ENCODE assay signal across 20 cellular contexts in the genomic region with DNA sequence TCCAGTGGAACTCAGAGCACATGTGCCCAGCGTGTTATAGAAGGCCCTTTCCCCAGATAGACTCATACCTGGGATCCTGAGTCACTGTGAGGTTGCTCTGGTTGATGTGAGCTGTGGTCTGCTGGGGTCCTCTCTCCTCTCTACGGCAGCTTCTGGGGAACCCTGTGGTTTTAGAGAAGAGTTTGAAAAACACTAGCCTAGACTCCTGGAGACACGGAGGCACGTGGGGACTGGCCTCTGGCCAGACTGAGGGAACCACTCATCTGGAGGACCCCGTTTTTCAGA. TPM values are rescaled to one million over a fixed set of nuclear protein-coding genes. Genes with fewer than 3 reads are reported as not detected.
DNase-seq lines count a peak whose midpoint lies in the region; ATAC-seq, FAIRE-seq and TF ChIP-seq lines count a peak whose summit lies in the region.
"Had no signal": no experiment of that assay in that cellular context is flagged by ENCODE, and none has a peak within 500 bp of the region (broad histone marks: within the 10 kb centered on the region; RNA-seq: fewer than 3 reads in every experiment).

No MANE protein-coding gene starts in this region.

- POLR2A ChIA-PET in activated CD4-positive, alpha-beta T cell treated with anti-CD3 and anti-CD28 coated beads for 36 hours (lab: Charles Lee), result no interaction called here

- CTCF ChIA-PET in activated CD4-positive, alpha-beta T cell treated with anti-CD3 and anti-CD28 coated beads for 36 hours (lab: Charles Lee), result no interaction called here

- H3K4me3 ChIP-seq in astrocyte (ENCODE audit: insufficient read depth, low read depth, low read length), result no peak overlapping the region
- H3K4me3 ChIP-seq in liver (ENCODE audit: low read depth in 1 of 3, low read length in 3 of 3), result no peak overlapping the region
- H3K4me3 ChIP-seq: K562 had no signal

- no peaks in the 10 kb centered on the region for H3K9me3 Mint-ChIP-seq in activated CD4-positive, alpha-beta T cell treated with anti-CD3 and anti-CD28 coated beads for 36 hours (ENCODE audit: low read depth)
- no peaks in the 10 kb centered on the region for H3K9me3 Mint-ChIP-seq in astrocyte (ENCODE audit: unreplicated experiment)
- H3K9me3 Mint-ChIP-seq in stimulated activated naive CD8-positive, alpha-beta T cell treated with anti-CD3 and anti-CD28 coated beads, Interleukin-15, amount 100 ng/mL, for 72 hours, result no peaks in the 10 kb centered on the region
- H3K9me3 Mint-ChIP-seq: naive thymus-derived CD8-positive, alpha-beta T cell had no signal

- H3K4me1 Mint-ChIP-seq in activated CD4-positive, alpha-beta T cell treated with anti-CD3 and anti-CD28 coated beads for 36 hours, result peaks cover 3% of the 10 kb centered on the region
- peaks cover 9% of the 10 kb centered on the region for H3K4me1 Mint-ChIP-seq in astrocyte (ENCODE audit: low read depth, unreplicated experiment)
- peaks cover 8% of the 10 kb centered on the region for H3K4me1 Mint-ChIP-seq in stimulated activated naive CD8-positive, alpha-beta T cell treated with anti-CD3 and anti-CD28 coated beads, Interleukin-15, amount 100 ng/mL, for 72 hours

- TF ChIP-seq CTCF in astrocyte (IDR thresholded peaks at IDR 0.05; ENCODE audit: insufficient read depth, low read depth, low read length) (no peak), liver (IDR thresholded peaks at IDR 0.05; ENCODE audit: low read depth, low read length, missing input control) (no peak)

- peaks cover 2% of the 10 kb centered on the region for H3K36me3 Mint-ChIP-seq in activated CD4-positive, alpha-beta T cell treated with anti-CD3 and anti-CD28 coated beads for 36 hours (ENCODE audit: low read depth)
- H3K36me3 Mint-ChIP-seq in astrocyte (ENCODE audit: low read depth, unreplicated experiment), result peaks cover 2% of the 10 kb centered on the region

- no peaks in the 10 kb centered on the region for H3K9me3 ChIP-seq in astrocyte (ENCODE audit: insufficient read depth, low read depth, low read length)
- H3K9me3 ChIP-seq in liver (ENCODE audit: control insufficient read depth in 4 of 4, low read length in 3 of 4), result no peaks in the 10 kb centered on the region

- H3K27me3 Mint-ChIP-seq in activated CD4-positive, alpha-beta T cell treated with anti-CD3 and anti-CD28 coated beads for 36 hours, result no peaks in the 10 kb centered on the region
- H3K27me3 Mint-ChIP-seq in astrocyte (ENCODE audit: low read depth, unreplicated experiment), result no peaks in the 10 kb centered on the region
- H3K27me3 Mint-ChIP-seq in stimulated activated naive CD8-positive, alpha-beta T cell treated with anti-CD3 and anti-CD28 coated beads, Interleukin-15, amount 100 ng/mL, for 72 hours, result no peaks in the 10 kb centered on the region
- H3K27me3 Mint-ChIP-seq: activated CD8-positive, alpha-beta memory T cell treated with anti-CD3 and anti-CD28 coated beads, Interleukin-2, amount 10 ng/mL, durations not matched to agents 7 days and 5 days; naive thymus-derived CD8-positive, alpha-beta T cell had no signal

- DNase-seq in activated CD4-positive, alpha-beta T cell treated with anti-CD3 and anti-CD28 coated beads for 36 hours, result no peak
- DNase-seq in activated CD4-positive, alpha-beta T cell treated with anti-CD3 and anti-CD28 coated beads, Interleukin-2, amount 50 U/mL, for 1 hour, result no peak
- peak; percentile 36 for DNase-seq in astrocyte (ENCODE audit: low read depth)
- DNase-seq in stimulated activated naive CD8-positive, alpha-beta T cell treated with anti-CD3 and anti-CD28 coated beads, Interleukin-15, amount 100 ng/mL, for 72 hours, result no peak
- no peak for DNase-seq in NCI-H2029 treated with DMSO at 0.1 percent for 48 hours (lab: John Stamatoyannopoulos, UW)
- DNase-seq in activated effector memory CD4-positive, alpha-beta T cell treated with Interleukin-2 at 50 U/mL for 16 hours, result no peak
- DNase-seq: activated CD4-positive, alpha-beta T cell treated with anti-CD3 and anti-CD28 coated beads for 1 hour; activated CD8-positive, alpha-beta memory T cell treated with anti-CD3 and anti-CD28 coated beads, Interleukin-2, amount 10 ng/mL, durations not matched to agents 7 days and 5 days; activated naive CD4-positive, alpha-beta T cell treated with Interleukin-2 at 50 U/mL for 16 hours; AML-193; cortex of kidney; stimulated activated CD4-positive, alpha-beta T cell treated with anti-CD3 and anti-CD28 coated beads, Interleukin-4, amount 100 ng/mL, for 4 hours; T-helper 9 cell had no signal

- no peak overlapping the region for H3K4me2 ChIP-seq in astrocyte (ENCODE audit: low read length)

- 76% methylated on average over 5 of the region's 5 CpGs for WGBS in liver

- no peak for FAIRE-seq in astrocyte (lab: Jason Lieb, UNC)
- FAIRE-seq: frontal cortex, K562, small intestine had no signal

- H3K27me3 ChIP-seq in astrocyte (ENCODE audit: insufficient read depth, low read length) (no peaks in the 10 kb centered on the region), liver (ENCODE audit: control insufficient read depth in 4 of 4, insufficient read depth in 4 of 4, low read length in 3 of 4) (no peaks in the 10 kb centered on the region)

- H3K4me1 ChIP-seq in astrocyte (ENCODE audit: insufficient read depth, low read length) (peaks cover 7% of the 10 kb centered on the region), liver (ENCODE audit: control insufficient read depth in 4 of 4, insufficient read depth in 4 of 4, low read length in 3 of 4) (peaks cover 0 to 40% (median 32%) of the 10 kb centered on the region in 4 donors)

- H3K4me3 Mint-ChIP-seq in activated CD4-positive, alpha-beta T cell treated with anti-CD3 and anti-CD28 coated beads for 36 hours, result no peak overlapping the region
- no peak overlapping the region for H3K4me3 Mint-ChIP-seq in astrocyte (ENCODE audit: unreplicated experiment)
- no peak overlapping the region for H3K4me3 Mint-ChIP-seq in stimulated activated naive CD8-positive, alpha-beta T cell treated with anti-CD3 and anti-CD28 coated beads, Interleukin-15, amount 100 ng/mL, for 72 hours
- H3K4me3 Mint-ChIP-seq: activated CD8-positive, alpha-beta memory T cell treated with anti-CD3 and anti-CD28 coated beads, Interleukin-2, amount 10 ng/mL, durations not matched to agents 7 days and 5 days; naive thymus-derived CD8-positive, alpha-beta T cell had no signal

- no peak overlapping the region for H3K9ac ChIP-seq in astrocyte (ENCODE audit: low read length)
- peak overlapping the region in 1 of 2 donors; percentile 40 for H3K9ac ChIP-seq in liver (ENCODE audit: low read depth in 1 of 2, low read length in 2 of 2)

- no peak overlapping the region for H3K27ac Mint-ChIP-seq in activated CD4-positive, alpha-beta T cell treated with anti-CD3 and anti-CD28 coated beads for 36 hours
- H3K27ac Mint-ChIP-seq in astrocyte (ENCODE audit: unreplicated experiment), result no peak overlapping the region
- H3K27ac Mint-ChIP-seq in stimulated activated naive CD8-positive, alpha-beta T cell treated with anti-CD3 and anti-CD28 coated beads, Interleukin-15, amount 100 ng/mL, for 72 hours, result no peak overlapping the region
- H3K27ac Mint-ChIP-seq: activated CD8-positive, alpha-beta memory T cell treated with anti-CD3 and anti-CD28 coated beads, Interleukin-2, amount 10 ng/mL, durations not matched to agents 7 days and 5 days had no signal

- TF ChIP-seq RAD21 in liver (IDR thresholded peaks at IDR 0.05), result no peak

- H3K36me3 ChIP-seq in astrocyte (ENCODE audit: insufficient read depth, low read length), result no peaks in the 10 kb centered on the region
- H3K36me3 ChIP-seq in liver (ENCODE audit: control insufficient read depth in 4 of 4, insufficient read depth in 3 of 4, low read depth in 1 of 4, low read length in 3 of 4), result no peaks in the 10 kb centered on the region

- peaks cover 2% of the 10 kb centered on the region for H3K79me2 ChIP-seq in astrocyte (ENCODE audit: insufficient read depth, low read length)

- intact Hi-C loops in activated CD4-positive, alpha-beta T cell treated with anti-CD3 and anti-CD28 coated beads for 36 hours (cut with DNase I, micrococcal nuclease), result no loop called here

- peak; percentile 73 for ATAC-seq in activated CD4-positive, alpha-beta T cell treated with anti-CD3 and anti-CD28 coated beads for 36 hours
- peak; percentile 45 for ATAC-seq in stimulated activated naive CD8-positive, alpha-beta T cell treated with anti-CD3 and anti-CD28 coated beads, Interleukin-15, amount 100 ng/mL, for 72 hours
- ATAC-seq in GM21515 (IDR thresholded peaks at IDR 0.05; ENCODE audit: unreplicated experiment), result no peak
- ATAC-seq: activated CD8-positive, alpha-beta memory T cell treated with anti-CD3 and anti-CD28 coated beads, Interleukin-2, amount 10 ng/mL, durations not matched to agents 7 days and 5 days; naive thymus-derived CD8-positive, alpha-beta T cell had no signal

- H2AFZ ChIP-seq in astrocyte (ENCODE audit: low read depth, low read length), result no peak overlapping the region

- peaks cover 29% of the 10 kb centered on the region for H4K20me1 ChIP-seq in astrocyte (ENCODE audit: insufficient read depth, low read length)

- H3K27ac ChIP-seq in astrocyte (ENCODE audit: low read depth, low read length) (no peak overlapping the region), liver (ENCODE audit: low read depth in 1 of 2, low read length in 2 of 2) (peak overlapping the region; percentile 20 to 53)
- H3K27ac ChIP-seq: 22Rv1 had no signal

TF ChIP-seq in liver, 16 proteins besides CTCF, POLR2A, EP300 and RAD21 (continues in another document):
- no peak for TF ChIP-seq FOXA1 (IDR thresholded peaks at IDR 0.05)
- no peak for TF ChIP-seq GABPA (IDR thresholded peaks at IDR 0.05 in 1 of 2, conservative IDR thresholded peaks at IDR 0.05 in 1 of 2)

RNA-seq across cellular contexts. Expression of a gene that starts 10.3 kb away (rescaled TPM):
- total RNA-seq in activated CD4-positive, alpha-beta T cell treated with anti-CD3 and anti-CD28 coated beads for 36 hours, result 1 to 10 TPM; 3.9 to 5.1 TPM
- 6.4 and 6.5 TPM in 2 replicates for total RNA-seq in astrocyte
- total RNA-seq in liver, result 1 to 10 TPM in 1 of 2 donors, under 1 TPM in 1; 0.33 to 3.1 TPM
- under 1 TPM; 0.08 to 0.72 TPM for polyA plus RNA-seq in liver

RNA-seq across cellular contexts. Expression of a gene that starts 20.9 kb away (rescaled TPM):
- total RNA-seq in activated CD4-positive, alpha-beta T cell treated with anti-CD3 and anti-CD28 coated beads for 36 hours, result 10 to 100 TPM; 48.2 to 55.6 TPM
- 80.1 and 95.3 TPM in 2 replicates for total RNA-seq in astrocyte
- 100 to 1,000 TPM in 1 of 2 donors, 10 to 100 TPM in 1; 44.4 to 118 TPM for total RNA-seq in liver
- polyA plus RNA-seq in liver, result 10 to 100 TPM; 17.1 to 65.8 TPM

RNA-seq across cellular contexts. Expression of a gene that starts 48.0 kb away (rescaled TPM):
- not detected for total RNA-seq in activated CD4-positive, alpha-beta T cell treated with anti-CD3 and anti-CD28 coated beads for 36 hours
- total RNA-seq in astrocyte (19.4 and 21.7 TPM in 2 replicates), liver (100 to 1,000 TPM; 149 to 437 TPM)
- 1,000 to 10,000 TPM; 1,248 to 1,915 TPM for polyA plus RNA-seq in liver
- total RNA-seq: activated CD8-positive, alpha-beta memory T cell treated with anti-CD3 and anti-CD28 coated beads, Interleukin-2, amount 10 ng/mL, durations not matched to agents 7 days and 5 days had no signal
- polyA plus RNA-seq: naive thymus-derived CD8-positive, alpha-beta T cell had no signal

Comparison
In these comparisons a context has a peak if more than half of its experiments do, and no peak if none do; other contexts are left out.
1. RNA of a gene that starts 48.0 kb away (total RNA-seq): 149 to 437 TPM in liver and 19.4 to 21.7 TPM in astrocyte; not detected in activated CD4-positive, alpha-beta T cell treated with anti-CD3 and anti-CD28 coated beads for 36 hours; every median in the first group is over 10 times any median in the second.